Comparison of ENCODE assay signal across 24 cellular contexts in the genomic region with DNA sequence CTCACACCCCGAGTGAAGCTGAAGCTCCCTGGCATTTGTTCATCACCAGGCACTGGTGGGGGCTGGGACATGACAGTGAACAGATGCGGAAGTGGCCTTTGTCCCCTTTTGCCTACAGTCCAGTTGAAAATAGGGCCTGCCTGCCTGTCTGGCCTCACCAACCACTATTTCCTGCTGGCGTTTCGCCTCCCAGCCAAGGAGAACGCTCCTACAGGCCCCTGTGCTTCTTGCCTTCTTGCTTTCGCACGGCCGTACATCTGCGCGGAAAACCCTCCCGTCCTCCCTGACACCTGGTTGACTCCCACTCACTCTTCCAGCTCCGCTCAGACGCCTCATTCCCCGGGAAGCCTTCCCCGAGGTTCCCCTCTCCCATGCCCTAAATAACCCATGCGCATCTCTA.
A peak's percentile ranks its signal among the peaks of the same experiment; 100 is the strongest.
DNase-seq lines count a peak whose midpoint lies in the region; ATAC-seq and TF ChIP-seq lines count a peak whose summit lies in the region.
"Had no signal": no experiment of that assay in that cellular context is flagged by ENCODE, and none has a peak within 500 bp of the region (broad histone marks: within the 10 kb centered on the region; RNA-seq: fewer than 3 reads in every experiment).

No MANE protein-coding gene starts in this region.

- ATAC-seq in heart left ventricle (peak in 3 of 4 donors; percentile 7 to 22 (median 20)), Right ventricle myocardium superior (ENCODE audit: poor library complexity) (no peak), HG02938 (IDR thresholded peaks at IDR 0.05; ENCODE audit: unreplicated experiment) (no peak)
- ATAC-seq: activated CD4-positive, CD25-positive, alpha-beta regulatory T cell treated with anti-CD3 and anti-CD28 coated beads, Interleukin-2, amount 50 U/mL, for 24 hours; foreskin keratinocyte; PC-3; stimulated activated naive CD8-positive, alpha-beta T cell treated with anti-CD3 and anti-CD28 coated beads, Interleukin-15, amount 100 ng/mL, for 72 hours had no signal

- no peak overlapping the region for H3K4me3 ChIP-seq in heart left ventricle
- H3K4me3 ChIP-seq: left ventricle myocardium inferior, skin epidermis had no signal

- H3K27me3 ChIP-seq in heart left ventricle = no peaks in the 10 kb centered on the region
- H3K27me3 ChIP-seq: brain microvascular endothelial cell, foreskin keratinocyte had no signal

- peaks cover 0 to 16% (median 0%) of the 10 kb centered on the region in 12 donors for H3K4me1 ChIP-seq in heart left ventricle
- H3K4me1 ChIP-seq: foreskin keratinocyte, parathyroid adenoma had no signal

- 45 to 51% (median 47%) methylated on average over 16 of the region's 16 CpGs for WGBS in heart left ventricle, 4 donors

- intact Hi-C loops in heart left ventricle (cut with DNase I) = no loop called here
- intact Hi-C loops in Right ventricle myocardium superior (cut with DNase I) = no loop called here
- intact Hi-C loops in head of caudate nucleus (cut with DNase I) = no loop called here

- H3K9me3 ChIP-seq in heart left ventricle = no peaks in the 10 kb centered on the region
- H3K9me3 ChIP-seq: left ventricle myocardium inferior had no signal

- DNase-seq in heart left ventricle (peak in 1 of 5 donors; percentile 25), Right ventricle myocardium superior (no peak), head of caudate nucleus (peak in 40 of 42 donors; percentile 31 to 81 (median 56)), midbrain (lab: John Stamatoyannopoulos, UW) (peak; percentile 39), substantia nigra (lab: John Stamatoyannopoulos, UW) (peak in 30 of 49 donors; percentile 4 to 67 (median 30)), NK-92 (lab: John Stamatoyannopoulos, UW; ENCODE audit: unreplicated experiment) (no peak)
- no peak for DNase-seq in stimulated activated CD4-positive, alpha-beta T cell treated with anti-CD3 and anti-CD28 coated beads, Interleukin-4, amount 100 ng/mL, for 24 hours
- DNase-seq: activated CD8-positive, alpha-beta memory T cell treated with anti-CD3 and anti-CD28 coated beads for 24 hours; activated T-cell treated with anti-CD3 and anti-CD28 coated beads, Interleukin-2, amount 50 U/mL, for 48 hours; brain microvascular endothelial cell; EL; foreskin keratinocyte; HCEC 1CT; left ventricle myocardium inferior; NCI-H1436; NCI-H2171 treated with DMSO at 0.1 percent for 48 hours; PC-3; stimulated activated CD4-positive, alpha-beta T cell treated with anti-CD3 and anti-CD28 coated beads, Interleukin-2, amount 100 ng/mL, for 48 hours; stimulated activated naive CD8-positive, alpha-beta T cell treated with anti-CD3 and anti-CD28 coated beads, Interleukin-15, amount 100 ng/mL, for 72 hours; T-helper 9 cell had no signal

- TF ChIP-seq CTCF in heart left ventricle (IDR thresholded peaks at IDR 0.05) = no peak

- no peak overlapping the region for H3K27ac ChIP-seq in heart left ventricle
- H3K27ac ChIP-seq in substantia nigra (ENCODE audit: low read depth, low read length, poor library complexity, severe bottlenecking) = no peak overlapping the region
- H3K27ac ChIP-seq: brain microvascular endothelial cell, foreskin keratinocyte, left ventricle myocardium inferior, parathyroid adenoma, skin epidermis had no signal

- TF ChIP-seq POLR2A in heart left ventricle (IDR thresholded peaks at IDR 0.05) = no peak

- no peaks in the 10 kb centered on the region for H3K36me3 ChIP-seq in heart left ventricle
- H3K36me3 ChIP-seq: brain microvascular endothelial cell, left ventricle myocardium inferior had no signal

Comparison
In these comparisons a context has a peak if more than half of its experiments do, and no peak if none do; other contexts are left out.
1. ATAC-seq: peak in heart left ventricle (3 of 4); none in Right ventricle myocardium superior (single experiment) and HG02938 (single experiment).
2. DNase-seq: peak in head of caudate nucleus (40 of 42), midbrain (single experiment) and substantia nigra (30 of 49); none in Right ventricle myocardium superior (single experiment), NK-92 (single experiment) and stimulated activated CD4-positive, alpha-beta T cell treated with anti-CD3 and anti-CD28 coated beads, Interleukin-4, amount 100 ng/mL, for 24 hours (single experiment).